8 cellular contexts compared by ENCODE assay signal in genomic region chr19:58387338-58388174, GRCh38. TPM values are rescaled to one million over a fixed set of nuclear protein-coding genes. Genes with fewer than 3 reads are reported as not detected.
A peak's percentile ranks its signal among the peaks of the same experiment; 100 is the strongest.
DNase-seq lines count a peak whose midpoint lies in the region; TF ChIP-seq lines count a peak whose summit lies in the region.

No MANE protein-coding gene starts in this region.

- peaks cover 38% of the 10 kb centered on the region for H4K20me1 ChIP-seq in SK-N-SH (ENCODE audit: insufficient read depth)

- TF ChIP-seq RAD21 in SK-N-SH (IDR thresholded peaks at IDR 0.05; ENCODE audit: low read length): peak; percentile 40

- peak overlapping the region; percentile 72 to 95; a peak in 3 of 4 replicates for H3K27ac ChIP-seq in SK-N-SH (ENCODE audit: low read depth in 2 of 2, low read length in 1 of 2)

- H3K27me3 ChIP-seq in SK-N-SH (ENCODE audit: insufficient read depth) (no peaks in the 10 kb centered on the region), skeletal muscle satellite cell (ENCODE audit: control insufficient read depth, insufficient read depth, low read length) (no peaks in the 10 kb centered on the region)

- DNase-seq in NCI-H2171 treated with DMSO at 0.1 percent for 48 hours (lab: John Stamatoyannopoulos, UW) (peak; percentile 49), NCI-H2171 (lab: John Stamatoyannopoulos, UW) (no peak), SK-N-SH (peak; percentile 56), fibroblast of villous mesenchyme (ENCODE audit: low read depth) (no peak), NCI-H524 treated with DMSO at 0.1 percent for 48 hours (lab: John Stamatoyannopoulos, UW) (no peak), HuH-7.5 (ENCODE audit: low spot score) (no peak)
- no peak for DNase-seq in central memory CD4-positive, alpha-beta T cell

- H3K79me2 ChIP-seq in SK-N-SH (ENCODE audit: insufficient read depth): peaks cover 70% of the 10 kb centered on the region

- H3K4me1 ChIP-seq in SK-N-SH (ENCODE audit: control insufficient read depth in 1 of 2, insufficient read depth in 2 of 2, low read depth in 1 of 2, low read length in 1 of 2): peaks cover 16 to 25% of the 10 kb centered on the region in 2 experiments; a peak in 3 of 4 replicates
- peaks cover 25% of the 10 kb centered on the region for H3K4me1 ChIP-seq in skeletal muscle satellite cell (ENCODE audit: control insufficient read depth, insufficient read depth, low read length)

- TF ChIP-seq EP300 in SK-N-SH (IDR thresholded peaks at IDR 0.05; ENCODE audit: borderline replicate concordance in 1 of 2, low read depth in 1 of 2, low read length in 1 of 2): no peak

- H3K36me3 ChIP-seq in SK-N-SH (replicated peaks in 1 of 2; ENCODE audit: control insufficient read depth in 1 of 2, insufficient read depth in 2 of 2, low read length in 1 of 2): peaks cover 21 to 38% of the 10 kb centered on the region in 2 experiments
- peaks cover 32% of the 10 kb centered on the region for H3K36me3 ChIP-seq in skeletal muscle satellite cell (ENCODE audit: insufficient read depth, low read length)

- under 1% methylated on average over 32 of the region's 39 CpGs for WGBS in SK-N-SH (ENCODE audit: low lambda C conversion rate)

- H3F3A ChIP-seq in SK-N-SH (replicated peaks; ENCODE audit: insufficient read depth): peaks cover 18% of the 10 kb centered on the region

- TF ChIP-seq CTCF in SK-N-SH (IDR thresholded peaks at IDR 0.05) (peak; percentile 26; the same call in 1 of the 2 replicates), fibroblast of villous mesenchyme (IDR thresholded peaks at IDR 0.05; ENCODE audit: insufficient read depth, low read depth, low read length) (no peak)

- CTCF ChIA-PET in SK-N-SH (lab: Yijun Ruan, JAX): interaction anchor here (0.6 to 0.8 kb wide), 2 partner anchors 61 to 774 kb away, joined by 3 read pairs; partner anchors contain the start of gene ZSCAN22

- H2AFZ ChIP-seq in SK-N-SH (ENCODE audit: low read depth): 0 out of 2 replicates have a peak overlapping the region, but pooled peaks have one; percentile 10

- POLR2A ChIA-PET in SK-N-SH (lab: Yijun Ruan, JAX): interaction anchor here (0.9 to 1.6 kb wide), 5 partner anchors 11 to 132 kb away, joined by 3 to 5 read pairs (median 4); partner anchors contain the start of genes ZBTB45 and ZNF497

- H3K4me2 ChIP-seq in SK-N-SH (peak overlapping the region; percentile 85), skeletal muscle satellite cell (ENCODE audit: low read length) (peak overlapping the region; percentile 100)

- peak overlapping the region; percentile 91 for H3K9ac ChIP-seq in SK-N-SH
- peak overlapping the region; percentile 99 for H3K9ac ChIP-seq in skeletal muscle satellite cell (ENCODE audit: low read depth, low read length)

- no peaks in the 10 kb centered on the region for H3K9me2 ChIP-seq in SK-N-SH

- peak overlapping the region; percentile 87 to 92 for H3K4me3 ChIP-seq in SK-N-SH (ENCODE audit: low read depth in 2 of 2, low read length in 1 of 2)
- H3K4me3 ChIP-seq in fibroblast of villous mesenchyme (ENCODE audit: low read depth, low read length): peak overlapping the region; percentile 84
- peak overlapping the region; percentile 89 for H3K4me3 ChIP-seq in skeletal muscle satellite cell (ENCODE audit: low read length)

- no peaks in the 10 kb centered on the region for H3K9me3 ChIP-seq in SK-N-SH
- no peaks in the 10 kb centered on the region for H3K9me3 ChIP-seq in skeletal muscle satellite cell (replicated peaks; ENCODE audit: low read length)

TF ChIP-seq in SK-N-SH, 30 proteins besides CTCF, POLR2A, EP300 and RAD21:
- TF ChIP-seq POLR2AphosphoS5 (IDR thresholded peaks at IDR 0.05; ENCODE audit: low read depth, low read length): no peak
- no peak for TF ChIP-seq JUND (IDR thresholded peaks at IDR 0.05)
- TF ChIP-seq FOSL2 (IDR thresholded peaks at IDR 0.05; ENCODE audit: borderline replicate concordance, low read depth): no peak
- TF ChIP-seq RXRA (IDR thresholded peaks at IDR 0.05; ENCODE audit: borderline replicate concordance, low read depth): no peak
- TF ChIP-seq TEAD4 (IDR thresholded peaks at IDR 0.05; ENCODE audit: borderline replicate concordance, insufficient read depth): no peak
- no peak for TF ChIP-seq FOXJ3 (CRISPR knock-in tag; IDR thresholded peaks at IDR 0.05)
- TF ChIP-seq NFIC (IDR thresholded peaks at IDR 0.05; ENCODE audit: borderline replicate concordance): no peak
- TF ChIP-seq RFX5 (IDR thresholded peaks at IDR 0.05; ENCODE audit: low read length): no peak

RNA-seq across cellular contexts. Expression of gene RPS5, which starts 0.5 kb away (rescaled TPM):
- polyA plus RNA-seq in SK-N-SH (2012; rRNA removed): 3,905 and 4,334 TPM in 2 replicates
- polyA plus RNA-seq in SK-N-SH (2012; cell fraction: cytosol; rRNA removed): 2,353 and 3,574 TPM in 2 replicates
- polyA plus RNA-seq in SK-N-SH (2012; cell fraction: nucleus; rRNA removed): 1,227 and 1,326 TPM in 2 replicates
- total RNA-seq in fibroblast of villous mesenchyme: 1,142 and 1,183 TPM in 2 replicates
- total RNA-seq in skeletal muscle satellite cell (2012; rRNA removed): 2,148 and 2,374 TPM in 2 replicates

RNA-seq across cellular contexts. Expression of gene ZNF837, which starts 6.7 kb away (rescaled TPM):
- polyA plus RNA-seq in SK-N-SH (2012; rRNA removed): 1.2 and 1.6 TPM in 2 replicates
- polyA plus RNA-seq in SK-N-SH (2012; cell fraction: cytosol; rRNA removed): 0.58 and 1.1 TPM in 2 replicates
- polyA plus RNA-seq in SK-N-SH (2012; cell fraction: nucleus; rRNA removed): 2.2 and 3.3 TPM in 2 replicates
- total RNA-seq in fibroblast of villous mesenchyme: 1.7 and 2.9 TPM in 2 replicates
- 3.0 and 3.5 TPM in 2 replicates for total RNA-seq in skeletal muscle satellite cell (2012; rRNA removed)

RNA-seq across cellular contexts. Expression of gene RNF225, which starts 7.9 kb away (rescaled TPM):
- polyA plus RNA-seq in SK-N-SH (2012; rRNA removed): 0.13 TPM in 1 of 2 replicates, not detected in the other
- not detected in 2 replicates for polyA plus RNA-seq in SK-N-SH (2012; cell fraction: cytosol; rRNA removed)
- polyA plus RNA-seq in SK-N-SH (2012; cell fraction: nucleus; rRNA removed): 0.09 TPM in 1 of 2 replicates, not detected in the other
- under 0.01 TPM in 1 of 2 replicates, not detected in the other for total RNA-seq in fibroblast of villous mesenchyme
- total RNA-seq in skeletal muscle satellite cell (2012; rRNA removed): 0.66 and 0.76 TPM in 2 replicates

RNA-seq across cellular contexts. Expression of gene ZNF584, which starts 20.9 kb away (rescaled TPM):
- polyA plus RNA-seq in SK-N-SH (2012; rRNA removed): 9.4 and 12.0 TPM in 2 replicates
- polyA plus RNA-seq in SK-N-SH (2012; cell fraction: cytosol; rRNA removed): 7.7 and 9.6 TPM in 2 replicates
- 10.1 and 12.1 TPM in 2 replicates for polyA plus RNA-seq in SK-N-SH (2012; cell fraction: nucleus; rRNA removed)
- 18.4 and 26.3 TPM in 2 replicates for total RNA-seq in fibroblast of villous mesenchyme
- 15.5 and 26.6 TPM in 2 replicates for total RNA-seq in skeletal muscle satellite cell (2012; rRNA removed)

RNA-seq across cellular contexts. Expression of gene ZNF497, which starts 25.0 kb away (rescaled TPM):
- polyA plus RNA-seq in SK-N-SH (2012; rRNA removed): 1.0 and 1.1 TPM in 2 replicates
- 0.30 and 0.45 TPM in 2 replicates for polyA plus RNA-seq in SK-N-SH (2012; cell fraction: cytosol; rRNA removed)
- 8.1 and 13.1 TPM in 2 replicates for polyA plus RNA-seq in SK-N-SH (2012; cell fraction: nucleus; rRNA removed)
- total RNA-seq in fibroblast of villous mesenchyme: 0.32 and 0.86 TPM in 2 replicates
- total RNA-seq in skeletal muscle satellite cell (2012; rRNA removed): 0.22 and 0.51 TPM in 2 replicates

Comparison
In these comparisons a context has a peak if more than half of its experiments do, and no peak if none do; other contexts are left out.
1. DNase-seq: peak in NCI-H2171 treated with DMSO at 0.1 percent for 48 hours (single experiment) and SK-N-SH (single experiment); none in NCI-H2171 (single experiment), fibroblast of villous mesenchyme (single experiment), central memory CD4-positive, alpha-beta T cell (single experiment), NCI-H524 treated with DMSO at 0.1 percent for 48 hours (single experiment) and HuH-7.5 (single experiment).
2. Peak in every context shown above with its lines, with median percentiles within 50 percentile points of each other: H3K4me3 ChIP-seq.